31 cellular contexts compared by ENCODE assay signal in the genomic region with DNA sequence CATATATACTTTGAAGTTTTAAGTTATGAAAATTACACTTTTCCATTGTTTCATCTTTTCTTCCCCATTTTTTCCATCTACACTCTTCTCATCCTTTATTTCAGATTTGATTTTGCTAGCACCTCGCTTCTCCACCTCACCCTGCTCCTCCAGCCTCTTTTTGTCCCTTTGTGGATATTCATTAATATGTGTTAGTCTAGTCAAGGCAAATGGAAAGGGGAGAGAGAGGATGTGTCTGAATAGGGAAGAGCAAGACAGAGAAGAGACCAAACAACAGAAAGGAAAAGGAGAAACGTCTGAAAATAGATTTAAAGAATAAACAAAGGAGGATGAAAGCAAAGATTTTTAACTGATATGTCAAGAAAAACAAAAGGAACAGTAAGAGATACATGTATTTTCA. TPM values are rescaled to one million over a fixed set of nuclear protein-coding genes. Genes with fewer than 3 reads are reported as not detected.
"Had no signal": no experiment of that assay in that cellular context is flagged by ENCODE, and none has a peak within 500 bp of the region (broad histone marks: within the 10 kb centered on the region; RNA-seq: fewer than 3 reads in every experiment).

No MANE protein-coding gene starts in this region.

- H3K4me1 ChIP-seq: ascending aorta, gastroesophageal sphincter, parathyroid adenoma, psoas muscle, sigmoid colon had no signal

- H3K9me3 ChIP-seq: ascending aorta, gastroesophageal sphincter, psoas muscle, sigmoid colon, thoracic aorta had no signal

- H3K4me1 Mint-ChIP-seq: activated B cell treated with CpG ODN at 0.5 μM for 24 hours; mesothelial cell of epicardium; naive B cell; stimulated activated effector memory CD8-positive, alpha-beta T cell treated with anti-CD3 and anti-CD28 coated beads, Interleukin-12 subunit alpha, Interleukin-12 subunit beta, amount 100 ng/mL, for 72 hours had no signal

- H3K27me3 ChIP-seq: ascending aorta, brain microvascular endothelial cell, gastroesophageal sphincter, sigmoid colon had no signal

- H2AFZ ChIP-seq: parathyroid adenoma had no signal

- H3K4me3 Mint-ChIP-seq: activated B cell treated with CpG ODN at 0.5 μM for 24 hours; activated naive CD8-positive, alpha-beta T cell; activated T-cell treated with anti-CD3 and anti-CD28 coated beads, Interleukin-2, amount 50 U/mL, for 72 hours; dendritic cell treated with granulocyte-macrophage colony-stimulating factor and Interleukin-4, amounts not matched to agents 40 ng/mL and 50 ng/mL, for 4 days; mesothelial cell of epicardium; naive B cell; neural crest cell; stimulated activated effector memory CD8-positive, alpha-beta T cell treated with anti-CD3 and anti-CD28 coated beads, Interleukin-12 subunit alpha, Interleukin-12 subunit beta, amount 100 ng/mL, for 72 hours; stimulated activated naive CD8-positive, alpha-beta T cell treated with anti-CD3 and anti-CD28 coated beads, Interleukin-15, Interleukin-2, amounts not matched to agents 100 ng/mL and 50 ng/mL, for 24 hours had no signal

- ATAC-seq: activated T-cell treated with anti-CD3 and anti-CD28 coated beads, Interleukin-2, amount 50 U/mL, for 72 hours; gastroesophageal sphincter; left cardiac atrium; left ventricle myocardium superior; psoas muscle; stimulated activated effector memory CD8-positive, alpha-beta T cell treated with anti-CD3 and anti-CD28 coated beads, Interleukin-12 subunit alpha, Interleukin-12 subunit beta, amount 100 ng/mL, for 72 hours had no signal

- H3K9ac ChIP-seq: parathyroid adenoma had no signal

- H3K9me3 Mint-ChIP-seq: activated B cell treated with CpG ODN at 0.5 μM for 24 hours; dendritic cell treated with granulocyte-macrophage colony-stimulating factor and Interleukin-4, amounts not matched to agents 40 ng/mL and 50 ng/mL, for 4 days; mesothelial cell of epicardium; neural crest cell; stimulated activated naive CD8-positive, alpha-beta T cell treated with anti-CD3 and anti-CD28 coated beads, Interleukin-15, Interleukin-2, amounts not matched to agents 100 ng/mL and 50 ng/mL, for 24 hours had no signal

- H3K27ac ChIP-seq: ascending aorta, brain microvascular endothelial cell, gastroesophageal sphincter, parathyroid adenoma, psoas muscle, sigmoid colon, thoracic aorta had no signal

- H3K79me2 ChIP-seq: parathyroid adenoma had no signal

- H3K27ac Mint-ChIP-seq: activated B cell treated with CpG ODN at 0.5 μM for 24 hours; activated naive CD8-positive, alpha-beta T cell; activated T-cell treated with anti-CD3 and anti-CD28 coated beads, Interleukin-2, amount 50 U/mL, for 72 hours; dendritic cell treated with granulocyte-macrophage colony-stimulating factor and Interleukin-4, amounts not matched to agents 40 ng/mL and 50 ng/mL, for 4 days; mesothelial cell of epicardium; naive B cell; stimulated activated effector memory CD8-positive, alpha-beta T cell treated with anti-CD3 and anti-CD28 coated beads, Interleukin-12 subunit alpha, Interleukin-12 subunit beta, amount 100 ng/mL, for 72 hours; stimulated activated naive CD8-positive, alpha-beta T cell treated with anti-CD3 and anti-CD28 coated beads, Interleukin-15, Interleukin-2, amounts not matched to agents 100 ng/mL and 50 ng/mL, for 24 hours had no signal

- H3K27me3 Mint-ChIP-seq: activated B cell treated with CpG ODN at 0.5 μM for 24 hours; activated naive CD8-positive, alpha-beta T cell; dendritic cell treated with granulocyte-macrophage colony-stimulating factor and Interleukin-4, amounts not matched to agents 40 ng/mL and 50 ng/mL, for 4 days; naive B cell; stimulated activated naive CD8-positive, alpha-beta T cell treated with anti-CD3 and anti-CD28 coated beads, Interleukin-15, Interleukin-2, amounts not matched to agents 100 ng/mL and 50 ng/mL, for 24 hours had no signal

- DNase-seq: activated B cell treated with CpG ODN at 0.5 μM for 24 hours; activated CD4-positive, alpha-beta T cell treated with anti-CD3 and anti-CD28 coated beads, Interleukin-2, amount 50 U/mL, for 1 hour; activated naive CD4-positive, alpha-beta T cell; activated T-cell treated with anti-CD3 and anti-CD28 coated beads for 4 hours; activated T-cell treated with anti-CD3 and anti-CD28 coated beads, Interleukin-2, amount 50 U/mL, for 72 hours; brain microvascular endothelial cell; effector CD4-positive, alpha-beta T cell; erythroblast; head of caudate nucleus; hippocampal formation; left cardiac atrium; left ventricle myocardium superior; mammary epithelial cell; naive B cell; occipital lobe; psoas muscle; sigmoid colon; small intestine; stimulated activated CD4-positive, alpha-beta T cell treated with anti-CD3 and anti-CD28 coated beads, Interleukin-4, amount 100 ng/mL, for 24 hours; T-helper 2 cell; trophoblast cell had no signal

- H3K36me3 Mint-ChIP-seq: activated naive CD8-positive, alpha-beta T cell; mesothelial cell of epicardium; naive B cell; stimulated activated effector memory CD8-positive, alpha-beta T cell treated with anti-CD3 and anti-CD28 coated beads, Interleukin-12 subunit alpha, Interleukin-12 subunit beta, amount 100 ng/mL, for 72 hours had no signal

RNA-seq across cellular contexts. Expression of a gene that starts 24.1 kb away (rescaled TPM):
- total RNA-seq: activated T-cell treated with anti-CD3 and anti-CD28 coated beads, Interleukin-2, amount 50 U/mL, for 72 hours; mammary epithelial cell had no signal
